Comparison of ENCODE assay signal across 1 cellular context in the genomic region with DNA sequence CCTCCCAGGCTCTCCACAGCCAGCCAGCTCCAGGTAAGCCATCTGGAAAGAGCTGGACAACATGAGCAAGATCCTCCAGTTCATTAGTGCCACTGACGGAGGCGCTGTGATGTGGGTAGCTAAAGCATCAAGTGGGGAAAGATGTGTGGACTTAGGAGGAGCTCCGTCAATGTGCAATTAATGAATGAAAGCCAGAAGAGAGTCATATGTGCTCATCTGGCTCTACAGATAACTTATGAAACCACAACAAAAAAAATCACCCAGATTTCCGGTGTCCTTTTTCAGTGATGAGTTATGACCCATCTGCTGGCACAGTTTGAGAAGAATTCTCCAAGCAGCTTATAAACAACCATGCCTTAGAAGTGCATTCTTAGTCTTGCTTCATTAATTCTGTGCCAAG.
TF ChIP-seq lines count a peak whose summit lies in the region.

No MANE protein-coding gene starts in this region.

TF ChIP-seq in IMR-90, 13 proteins besides CTCF, POLR2A, EP300 and RAD21 (continued from another document):
- TF ChIP-seq, protein P1, sequence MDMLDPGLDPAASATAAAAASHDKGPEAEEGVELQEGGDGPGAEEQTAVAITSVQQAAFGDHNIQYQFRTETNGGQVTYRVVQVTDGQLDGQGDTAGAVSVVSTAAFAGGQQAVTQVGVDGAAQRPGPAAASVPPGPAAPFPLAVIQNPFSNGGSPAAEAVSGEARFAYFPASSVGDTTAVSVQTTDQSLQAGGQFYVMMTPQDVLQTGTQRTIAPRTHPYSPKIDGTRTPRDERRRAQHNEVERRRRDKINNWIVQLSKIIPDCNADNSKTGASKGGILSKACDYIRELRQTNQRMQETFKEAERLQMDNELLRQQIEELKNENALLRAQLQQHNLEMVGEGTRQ (IDR thresholded peaks at IDR 0.05; ENCODE audit: low read depth, low read length) = no peak
- TF ChIP-seq SMC3 (IDR thresholded peaks at IDR 0.05; ENCODE audit: low read depth, low read length) (no peak), BHLHE40 (IDR thresholded peaks at IDR 0.05; ENCODE audit: low read depth, low read length) (0 out of 2 replicates have a peak, but pooled peaks have one; percentile 34), FOS (IDR thresholded peaks at IDR 0.05; ENCODE audit: low read depth, low read length) (0 out of 2 replicates have a peak, but pooled peaks have one; percentile 3)
